Comparison of ENCODE assay signal across 1 cellular context in the genomic region with DNA sequence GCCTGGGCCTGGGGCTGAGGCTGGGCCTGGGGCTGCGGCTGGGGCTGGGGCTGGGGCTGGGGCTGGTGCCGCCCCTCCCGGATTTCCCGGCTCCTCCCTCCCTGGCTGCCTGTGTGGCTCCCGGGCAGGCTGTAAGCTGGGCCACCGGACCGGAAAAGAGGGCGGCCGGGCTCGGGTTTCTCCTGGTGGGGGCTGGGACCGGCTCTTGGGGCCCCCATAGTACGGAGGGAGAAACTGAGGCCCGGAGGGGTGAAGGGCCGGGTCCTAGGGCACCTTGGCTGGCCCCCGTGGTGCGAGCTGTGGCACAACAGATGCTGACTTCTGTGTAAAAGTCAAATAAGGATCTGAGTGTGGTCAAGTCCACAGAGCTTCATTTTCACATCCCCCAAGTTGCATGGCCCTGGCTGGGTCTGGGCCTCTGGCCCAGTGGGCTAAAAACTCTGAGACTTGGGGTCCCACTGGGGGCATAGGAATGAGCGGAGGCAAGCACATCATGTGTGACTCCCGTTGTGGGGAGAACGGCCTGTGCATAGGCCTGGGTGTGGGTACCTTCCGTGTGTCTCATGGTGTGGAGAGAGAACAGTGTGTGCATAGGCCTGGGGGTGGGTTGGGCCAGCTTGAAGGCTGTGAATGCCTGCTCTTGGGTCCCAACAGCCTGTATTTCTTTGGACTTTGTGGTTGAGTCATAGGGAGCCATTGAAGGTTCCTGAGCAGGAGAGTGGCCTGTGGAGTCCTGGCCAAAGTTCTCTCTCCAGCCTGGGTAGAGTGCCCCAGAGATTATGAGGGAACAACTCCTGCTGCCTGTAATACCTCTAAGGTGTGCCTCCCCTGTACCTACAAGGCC.
TF ChIP-seq lines count a peak whose summit lies in the region.

No MANE protein-coding gene starts in this region.

TF ChIP-seq in SK-N-SH, 30 proteins besides CTCF, POLR2A, EP300 and RAD21 (continued from another document):
- TF ChIP-seq, protein P1, sequence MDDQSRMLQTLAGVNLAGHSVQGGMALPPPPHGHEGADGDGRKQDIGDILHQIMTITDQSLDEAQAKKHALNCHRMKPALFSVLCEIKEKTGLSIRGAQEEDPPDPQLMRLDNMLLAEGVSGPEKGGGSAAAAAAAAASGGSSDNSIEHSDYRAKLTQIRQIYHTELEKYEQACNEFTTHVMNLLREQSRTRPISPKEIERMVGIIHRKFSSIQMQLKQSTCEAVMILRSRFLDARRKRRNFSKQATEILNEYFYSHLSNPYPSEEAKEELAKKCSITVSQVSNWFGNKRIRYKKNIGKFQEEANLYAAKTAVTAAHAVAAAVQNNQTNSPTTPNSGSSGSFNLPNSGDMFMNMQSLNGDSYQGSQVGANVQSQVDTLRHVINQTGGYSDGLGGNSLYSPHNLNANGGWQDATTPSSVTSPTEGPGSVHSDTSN (IDR thresholded peaks at IDR 0.05): no peak
- TF ChIP-seq RCOR1 (IDR thresholded peaks at IDR 0.05; ENCODE audit: low read length) (no peak), GATA2 (CRISPR knock-in tag; IDR thresholded peaks at IDR 0.05) (no peak), TAF1 (IDR thresholded peaks at IDR 0.05; ENCODE audit: borderline replicate concordance, low read depth, low read length) (no peak), TEAD4 (IDR thresholded peaks at IDR 0.05; ENCODE audit: borderline replicate concordance, insufficient read depth) (no peak), JUND (IDR thresholded peaks at IDR 0.05) (no peak), NFIC (IDR thresholded peaks at IDR 0.05; ENCODE audit: borderline replicate concordance) (no peak), TCF12 (IDR thresholded peaks at IDR 0.05) (no peak), RFX5 (IDR thresholded peaks at IDR 0.05; ENCODE audit: low read length) (no peak)
- TF ChIP-seq, protein P2, sequence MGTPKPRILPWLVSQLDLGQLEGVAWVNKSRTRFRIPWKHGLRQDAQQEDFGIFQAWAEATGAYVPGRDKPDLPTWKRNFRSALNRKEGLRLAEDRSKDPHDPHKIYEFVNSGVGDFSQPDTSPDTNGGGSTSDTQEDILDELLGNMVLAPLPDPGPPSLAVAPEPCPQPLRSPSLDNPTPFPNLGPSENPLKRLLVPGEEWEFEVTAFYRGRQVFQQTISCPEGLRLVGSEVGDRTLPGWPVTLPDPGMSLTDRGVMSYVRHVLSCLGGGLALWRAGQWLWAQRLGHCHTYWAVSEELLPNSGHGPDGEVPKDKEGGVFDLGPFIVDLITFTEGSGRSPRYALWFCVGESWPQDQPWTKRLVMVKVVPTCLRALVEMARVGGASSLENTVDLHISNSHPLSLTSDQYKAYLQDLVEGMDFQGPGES (IDR thresholded peaks at IDR 0.05; ENCODE audit: low read depth, low read length): no peak
